3 cellular contexts compared by ENCODE assay signal in the genomic region with DNA sequence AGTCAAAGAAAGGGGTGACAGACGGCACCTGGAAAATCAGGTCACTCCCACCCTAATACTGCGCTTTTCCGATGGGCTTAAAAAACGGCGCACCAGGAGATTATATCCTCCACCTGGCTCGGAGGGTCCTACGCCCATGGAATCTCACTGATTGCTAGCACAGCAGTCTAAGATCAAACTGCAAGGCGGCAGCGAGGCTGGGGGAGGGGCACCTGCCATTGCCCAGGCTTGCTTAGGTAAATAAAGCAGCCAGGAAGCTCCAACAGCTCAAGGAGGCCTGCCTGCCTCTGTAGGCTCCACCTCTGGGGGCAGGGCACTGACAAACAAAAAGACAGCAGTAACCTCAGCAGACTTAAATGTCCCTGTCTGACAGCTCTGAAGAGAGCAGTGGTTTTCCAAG.
A peak's percentile ranks its signal among the peaks of the same experiment; 100 is the strongest.
DNase-seq lines count a peak whose midpoint lies in the region; ATAC-seq, FAIRE-seq and TF ChIP-seq lines count a peak whose summit lies in the region.
"Not testable (repeated sequence)": the region's sequence is repeated elsewhere in the genome, so short reads cannot be mapped to it uniquely, and the experiment has no call there.

No MANE protein-coding gene starts in this region.

- ATAC-seq in HepG2 = not testable (repeated sequence)

- H2BK15ac ChIP-seq in mesenchymal stem cell (ENCODE audit: low read depth, poor library complexity, severe bottlenecking) = not testable (repeated sequence)

- H3K23ac ChIP-seq in mesenchymal stem cell (ENCODE audit: low read length in 2 of 2) = not testable (repeated sequence)

- not testable (repeated sequence) for H2BK5ac ChIP-seq in mesenchymal stem cell (ENCODE audit: low read depth, low read length, poor library complexity, severe bottlenecking)

- H2BK120ac ChIP-seq in mesenchymal stem cell (ENCODE audit: low read depth, low read length) = not testable (repeated sequence)

- H3K4me3 ChIP-seq in HepG2 (replicated peaks in 1 of 3; ENCODE audit: insufficient read depth in 1 of 3, low read depth in 2 of 3, low read length in 3 of 3); mesenchymal stem cell (ENCODE audit: insufficient read depth in 1 of 2, low read depth in 1 of 2, low read length in 2 of 2): not testable (repeated sequence)

- CTCF ChIA-PET in HepG2 (lab: Yijun Ruan, JAX; ENCODE audit: low intra/inter-chr PET ratio, low total read pairs) = not testable (repeated sequence)

- not testable (repeated sequence) for BruUV-seq in HepG2 (replicated peaks; lab: Mats Ljungman, UMichigan)

- not testable (repeated sequence) for H3K4me1 ChIP-seq in HepG2 (ENCODE audit: insufficient read depth, low read length); mesenchymal stem cell (ENCODE audit: control insufficient read depth, insufficient read depth, low read depth, low read length)

- not testable (repeated sequence) for H4K20me1 ChIP-seq in HepG2 (ENCODE audit: insufficient read depth, low read length)

- TF ChIP-seq CTCF in HepG2 (CRISPR knock-in tag; IDR thresholded peaks at IDR 0.05) = not testable (repeated sequence)

- not testable (repeated sequence) for TF ChIP-seq EP300 in HepG2 (IDR thresholded peaks at IDR 0.05; ENCODE audit: low read depth in 2 of 2, low read length in 2 of 2); HepG2 (CRISPR knock-in tag; IDR thresholded peaks at IDR 0.05; ENCODE audit: borderline replicate concordance)

- not testable (repeated sequence) for H4K91ac ChIP-seq in mesenchymal stem cell (ENCODE audit: low read length)

- not testable (repeated sequence) for TF ChIP-seq POLR2A in HepG2 (IDR thresholded peaks at IDR 0.05; ENCODE audit: insufficient read depth in 1 of 2, low read depth in 2 of 2, low read length in 2 of 2)

- not testable (repeated sequence) for H3K36me3 ChIP-seq in HepG2 (replicated peaks in 1 of 2; ENCODE audit: control insufficient read depth in 1 of 2, insufficient read depth in 2 of 2, low read length in 2 of 2); mesenchymal stem cell (ENCODE audit: control insufficient read depth in 1 of 2, insufficient read depth in 2 of 2, low read depth in 1 of 2, low read length in 2 of 2)

- intact Hi-C loops in HepG2 (cut with micrococcal nuclease; ENCODE audit: unreplicated experiment); posterior vena cava (cut with DNase I): not testable (repeated sequence)

- not testable (repeated sequence) for H3K9ac ChIP-seq in HepG2 (ENCODE audit: insufficient read depth, low read depth, low read length); mesenchymal stem cell (ENCODE audit: low read length)

- POLR2A ChIA-PET in HepG2 (lab: Yijun Ruan, JAX) = not testable (repeated sequence)

- H2BK12ac ChIP-seq in mesenchymal stem cell (ENCODE audit: low read length in 2 of 2) = not testable (repeated sequence)

- H3K27ac ChIP-seq in HepG2 (ENCODE audit: extremely low read length, insufficient read depth, low read length); mesenchymal stem cell (ENCODE audit: low read length, poor library complexity, severe bottlenecking): not testable (repeated sequence)

- H3K4ac ChIP-seq in mesenchymal stem cell (ENCODE audit: low read depth in 1 of 2, low read length in 2 of 2) = not testable (repeated sequence)

- H3K9me3 ChIP-seq in HepG2 (ENCODE audit: low read length); mesenchymal stem cell (ENCODE audit: control insufficient read depth, low read length): not testable (repeated sequence)

- in situ Hi-C loops in HepG2 (cut with HindIII; ENCODE audit: extremely low pct_ligation_motif_present, low pct_unique_long_range_greater_than_20kb) = not testable (repeated sequence)

- not testable (repeated sequence) for FAIRE-seq in HepG2 (lab: Jason Lieb, UNC)

- H3K79me1 ChIP-seq in mesenchymal stem cell (replicated peaks; ENCODE audit: low read length, poor library complexity, severe bottlenecking) = not testable (repeated sequence)

- H3K79me2 ChIP-seq in HepG2 (ENCODE audit: insufficient read depth, low read length) = not testable (repeated sequence)

- not testable (repeated sequence) for H3K4me2 ChIP-seq in HepG2 (ENCODE audit: low read depth, low read length); mesenchymal stem cell (ENCODE audit: low read length, poor library complexity, severe bottlenecking)

- peak overlapping the region; percentile 93 for H2AK5ac ChIP-seq in mesenchymal stem cell (ENCODE audit: low read length, severe bottlenecking)

- H3K27me3 ChIP-seq in HepG2 (ENCODE audit: control insufficient read depth in 1 of 2, insufficient read depth in 2 of 2, low read length in 2 of 2); mesenchymal stem cell (ENCODE audit: control insufficient read depth in 1 of 2, insufficient read depth in 1 of 2, low read length in 2 of 2): not testable (repeated sequence)

- not testable (repeated sequence) for DNase-seq in HepG2 (ENCODE audit: low spot score); mesenchymal stem cell
- peak; percentile 32 for DNase-seq in posterior vena cava (ENCODE audit: low spot score)

- H4K8ac ChIP-seq in mesenchymal stem cell (ENCODE audit: low read length) = not testable (repeated sequence)

- H3K18ac ChIP-seq in mesenchymal stem cell (ENCODE audit: low read depth in 1 of 2, low read length in 2 of 2) = not testable (repeated sequence)

- not testable (repeated sequence) for TF ChIP-seq RAD21 in HepG2 (CRISPR knock-in tag; IDR thresholded peaks at IDR 0.05)

- H3K14ac ChIP-seq in mesenchymal stem cell (ENCODE audit: low read length in 2 of 2) = not testable (repeated sequence)

- 88% methylated on average over 1 of the region's 9 CpGs for WGBS in HepG2 (ENCODE audit: low lambda C conversion rate)
- 95% methylated on average over 9 of the region's 9 CpGs for WGBS in mesenchymal stem cell

- not testable (repeated sequence) for H2AFZ ChIP-seq in HepG2 (ENCODE audit: low read length); mesenchymal stem cell (ENCODE audit: low read depth, low read length)

TF ChIP-seq in HepG2, 621 proteins besides CTCF, POLR2A, EP300 and RAD21:
- TF ChIP-seq, protein P1, sequence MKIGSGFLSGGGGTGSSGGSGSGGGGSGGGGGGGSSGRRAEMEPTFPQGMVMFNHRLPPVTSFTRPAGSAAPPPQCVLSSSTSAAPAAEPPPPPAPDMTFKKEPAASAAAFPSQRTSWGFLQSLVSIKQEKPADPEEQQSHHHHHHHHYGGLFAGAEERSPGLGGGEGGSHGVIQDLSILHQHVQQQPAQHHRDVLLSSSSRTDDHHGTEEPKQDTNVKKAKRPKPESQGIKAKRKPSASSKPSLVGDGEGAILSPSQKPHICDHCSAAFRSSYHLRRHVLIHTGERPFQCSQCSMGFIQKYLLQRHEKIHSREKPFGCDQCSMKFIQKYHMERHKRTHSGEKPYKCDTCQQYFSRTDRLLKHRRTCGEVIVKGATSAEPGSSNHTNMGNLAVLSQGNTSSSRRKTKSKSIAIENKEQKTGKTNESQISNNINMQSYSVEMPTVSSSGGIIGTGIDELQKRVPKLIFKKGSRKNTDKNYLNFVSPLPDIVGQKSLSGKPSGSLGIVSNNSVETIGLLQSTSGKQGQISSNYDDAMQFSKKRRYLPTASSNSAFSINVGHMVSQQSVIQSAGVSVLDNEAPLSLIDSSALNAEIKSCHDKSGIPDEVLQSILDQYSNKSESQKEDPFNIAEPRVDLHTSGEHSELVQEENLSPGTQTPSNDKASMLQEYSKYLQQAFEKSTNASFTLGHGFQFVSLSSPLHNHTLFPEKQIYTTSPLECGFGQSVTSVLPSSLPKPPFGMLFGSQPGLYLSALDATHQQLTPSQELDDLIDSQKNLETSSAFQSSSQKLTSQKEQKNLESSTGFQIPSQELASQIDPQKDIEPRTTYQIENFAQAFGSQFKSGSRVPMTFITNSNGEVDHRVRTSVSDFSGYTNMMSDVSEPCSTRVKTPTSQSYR (CRISPR knock-in tag; IDR thresholded peaks at IDR 0.05; ENCODE audit: borderline replicate concordance) = peak; percentile 37; the same call in 1 of the 2 replicates
